ENCODE assay signal across 9 cellular contexts in the genomic region with DNA sequence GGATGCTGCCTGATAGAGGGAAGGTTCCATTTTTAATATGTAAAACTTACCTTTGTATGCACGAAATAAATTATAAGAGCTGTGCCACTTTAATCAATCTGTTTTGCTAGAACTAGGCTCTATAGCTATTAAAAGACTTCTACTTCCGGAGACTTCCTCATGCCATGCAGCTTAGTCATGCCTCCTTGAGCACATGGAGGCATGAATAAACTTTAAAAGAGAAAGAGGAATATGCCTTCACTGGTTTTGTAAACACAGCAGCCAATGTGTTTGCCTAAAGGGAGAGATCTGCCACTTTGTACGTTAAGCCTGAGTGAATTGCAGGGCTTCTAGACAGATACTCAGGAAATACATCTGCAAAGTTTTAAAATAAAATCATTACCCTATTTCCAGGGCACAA.
DNase-seq lines count a peak whose midpoint lies in the region; ATAC-seq, FAIRE-seq and TF ChIP-seq lines count a peak whose summit lies in the region.
"Had no signal": no experiment of that assay in that cellular context is flagged by ENCODE, and none has a peak within 500 bp of the region (broad histone marks: within the 10 kb centered on the region; RNA-seq: fewer than 3 reads in every experiment).

No MANE protein-coding gene starts in this region.

- FAIRE-seq in kidney (lab: Jason Lieb, UNC) (peak; percentile 49), HTR-8/SVneo (lab: Jason Lieb, UNC) (no peak)

- peak overlapping the region; percentile 38; the same call in 1 of the 2 replicates for H3K27ac ChIP-seq in VCaP
- peak overlapping the region in 1 of 2 donors; percentile 34 for H3K27ac ChIP-seq in kidney (ENCODE audit: low read depth in 2 of 2, low read length in 2 of 2)
- peak overlapping the region in 1 of 2 donors; percentile 45 for H3K27ac ChIP-seq in aorta (ENCODE audit: low read depth in 1 of 2, low read length in 2 of 2)

- intact Hi-C loops in Right ventricle myocardium superior (cut with DNase I): no loop called here
- intact Hi-C loops in Right ventricle myocardium inferior (cut with DNase I): no loop called here
- intact Hi-C loops in kidney (cut with DNase I): no loop called here
- intact Hi-C loops in aorta (cut with DNase I): no loop called here

- no peaks in the 10 kb centered on the region for H3K9me3 ChIP-seq in kidney (ENCODE audit: control insufficient read depth in 1 of 2, low read length in 2 of 2)
- H3K9me3 ChIP-seq in aorta (ENCODE audit: control insufficient read depth, low read length): no peaks in the 10 kb centered on the region

- TF ChIP-seq CTCF in VCaP (conservative IDR thresholded peaks at IDR 0.05): no peak
- TF ChIP-seq CTCF in kidney (IDR thresholded peaks at IDR 0.05; ENCODE audit: borderline replicate concordance, extremely low read depth, insufficient read depth): no peak

- H3K4me3 ChIP-seq in kidney (ENCODE audit: low read length in 2 of 2) (peak overlapping the region; percentile 9 to 42), aorta (ENCODE audit: low read length in 2 of 2) (peak overlapping the region; percentile 12 to 37)

- H3K4me1 ChIP-seq in kidney (ENCODE audit: control insufficient read depth in 1 of 2, insufficient read depth in 1 of 2, low read depth in 1 of 2, low read length in 2 of 2) (no peaks in the 10 kb centered on the region), aorta (ENCODE audit: control insufficient read depth in 1 of 2, insufficient read depth in 2 of 2, low read length in 2 of 2) (peaks cover 0 to 3% of the 10 kb centered on the region in 2 donors)

- no peaks in the 10 kb centered on the region for H3K27me3 ChIP-seq in aorta (ENCODE audit: control insufficient read depth in 1 of 2, insufficient read depth in 2 of 2, low read length in 1 of 2)

- DNase-seq in Right ventricle myocardium superior: no peak
- DNase-seq in Right ventricle myocardium inferior (ENCODE audit: missing footprints): no peak
- no peak for DNase-seq in kidney
- no peak for DNase-seq in aorta
- no peak for DNase-seq in HTR-8/SVneo (ENCODE audit: insufficient read length, low spot score)
- no peak for DNase-seq in left lobe of liver (ENCODE audit: low spot score)
- DNase-seq in NCI-H1105 (lab: John Stamatoyannopoulos, UW): no peak
- DNase-seq: CD4-positive, CD25-positive, alpha-beta regulatory T cell had no signal

- no peaks in the 10 kb centered on the region for H3K36me3 ChIP-seq in kidney (ENCODE audit: control insufficient read depth in 1 of 2, insufficient read depth in 2 of 2, low read length in 2 of 2)
- no peaks in the 10 kb centered on the region for H3K36me3 ChIP-seq in aorta (ENCODE audit: control insufficient read depth in 1 of 2, insufficient read depth in 2 of 2, low read length in 1 of 2)

- 1 to 3% methylated on average over 3 of the region's 3 CpGs for WGBS in aorta, 2 donors

- peak; percentile 41 for ATAC-seq in Right ventricle myocardium superior (ENCODE audit: poor library complexity)
- no peak for ATAC-seq in Right ventricle myocardium inferior
- ATAC-seq in aorta (ENCODE audit: low FRiP score): no peak
- ATAC-seq in left lobe of liver: no peak

- H3K9ac ChIP-seq in kidney (ENCODE audit: low read length in 2 of 2): no peak overlapping the region
